8 cellular contexts compared by ENCODE assay signal in genomic region chr4:23889814-23890269, GRCh38. TPM values are rescaled to one million over a fixed set of nuclear protein-coding genes. Genes with fewer than 3 reads are reported as not detected.
DNase-seq lines count a peak whose midpoint lies in the region; ATAC-seq and TF ChIP-seq lines count a peak whose summit lies in the region.

A gene with protein sequence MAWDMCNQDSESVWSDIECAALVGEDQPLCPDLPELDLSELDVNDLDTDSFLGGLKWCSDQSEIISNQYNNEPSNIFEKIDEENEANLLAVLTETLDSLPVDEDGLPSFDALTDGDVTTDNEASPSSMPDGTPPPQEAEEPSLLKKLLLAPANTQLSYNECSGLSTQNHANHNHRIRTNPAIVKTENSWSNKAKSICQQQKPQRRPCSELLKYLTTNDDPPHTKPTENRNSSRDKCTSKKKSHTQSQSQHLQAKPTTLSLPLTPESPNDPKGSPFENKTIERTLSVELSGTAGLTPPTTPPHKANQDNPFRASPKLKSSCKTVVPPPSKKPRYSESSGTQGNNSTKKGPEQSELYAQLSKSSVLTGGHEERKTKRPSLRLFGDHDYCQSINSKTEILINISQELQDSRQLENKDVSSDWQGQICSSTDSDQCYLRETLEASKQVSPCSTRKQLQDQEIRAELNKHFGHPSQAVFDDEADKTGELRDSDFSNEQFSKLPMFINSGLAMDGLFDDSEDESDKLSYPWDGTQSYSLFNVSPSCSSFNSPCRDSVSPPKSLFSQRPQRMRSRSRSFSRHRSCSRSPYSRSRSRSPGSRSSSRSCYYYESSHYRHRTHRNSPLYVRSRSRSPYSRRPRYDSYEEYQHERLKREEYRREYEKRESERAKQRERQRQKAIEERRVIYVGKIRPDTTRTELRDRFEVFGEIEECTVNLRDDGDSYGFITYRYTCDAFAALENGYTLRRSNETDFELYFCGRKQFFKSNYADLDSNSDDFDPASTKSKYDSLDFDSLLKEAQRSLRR (minus strand): TSS chr4:23890047. CDS start chr4:23889957, 90 bp downstream.

- WGBS in adrenal gland, 4 donors = 0 to 4% (median 1%) methylated on average over 7 to 9 of the region's 9 CpGs

- ATAC-seq in GM18907 (IDR thresholded peaks at IDR 0.05; ENCODE audit: unreplicated experiment) (peak; percentile 84), HG03095 (IDR thresholded peaks at IDR 0.05; ENCODE audit: unreplicated experiment) (no peak)
- no peak for ATAC-seq in activated CD8-positive, alpha-beta memory T cell treated with anti-CD3 and anti-CD28 coated beads, Interleukin-2, amount 10 ng/mL, durations not matched to agents 7 days and 5 days

- H3K27ac Mint-ChIP-seq in activated CD8-positive, alpha-beta memory T cell treated with anti-CD3 and anti-CD28 coated beads, Interleukin-2, amount 10 ng/mL, durations not matched to agents 7 days and 5 days = no peak within 1 kb of the TSS

- H3K9me3 Mint-ChIP-seq in activated CD8-positive, alpha-beta memory T cell treated with anti-CD3 and anti-CD28 coated beads, Interleukin-2, amount 10 ng/mL, durations not matched to agents 7 days and 5 days (ENCODE audit: low read depth) = no peaks in the 10 kb centered on the region

- H3K4me3 ChIP-seq in NB4 (ENCODE audit: low read depth, low read length) (no peak within 1 kb of the TSS), adrenal gland (peak within 1 kb of the TSS in 3 of 4 donors; percentile 2 to 75 (median 58)), left ventricle myocardium inferior (peak within 1 kb of the TSS; percentile 67)

- H3K4me1 Mint-ChIP-seq in activated CD8-positive, alpha-beta memory T cell treated with anti-CD3 and anti-CD28 coated beads, Interleukin-2, amount 10 ng/mL, durations not matched to agents 7 days and 5 days = no peaks in the 10 kb centered on the region

- no peaks in the 10 kb centered on the region for H3K9me3 ChIP-seq in adrenal gland (replicated peaks in 1 of 3)
- H3K9me3 ChIP-seq in left ventricle myocardium inferior (replicated peaks) = no peaks in the 10 kb centered on the region

- no peaks in the 10 kb centered on the region for H3K36me3 ChIP-seq in adrenal gland (replicated peaks in 1 of 2)
- no peaks in the 10 kb centered on the region for H3K36me3 ChIP-seq in left ventricle myocardium inferior

- peak within 1 kb of the TSS in 4 of 5 donors; percentile 81 to 90 (median 84) for H3K27ac ChIP-seq in adrenal gland
- H3K27ac ChIP-seq in left ventricle myocardium inferior (replicated peaks) = peak within 1 kb of the TSS; percentile 94

- DNase-seq in NB4 (ENCODE audit: low read depth) (peak; percentile 26), adrenal gland (peak; percentile 56 to 85 (median 65)), left ventricle myocardium inferior (peak; percentile 47), posterior cingulate gyrus (peak in 6 of 10 donors; percentile 21 to 81 (median 34)), NCI-H2227 treated with DMSO at 0.1 percent for 48 hours (lab: John Stamatoyannopoulos, UW) (no peak)
- DNase-seq in activated CD8-positive, alpha-beta memory T cell treated with anti-CD3 and anti-CD28 coated beads, Interleukin-2, amount 10 ng/mL, durations not matched to agents 7 days and 5 days = no peak

- TF ChIP-seq CTCF in NB4 (IDR thresholded peaks at IDR 0.05; ENCODE audit: low read depth, low read length) (no peak), adrenal gland (IDR thresholded peaks at IDR 0.05) (no peak), left ventricle myocardium inferior (IDR thresholded peaks at IDR 0.05; ENCODE audit: borderline replicate concordance) (no peak)

- H3K4me1 ChIP-seq in adrenal gland (replicated peaks in 1 of 2) (peaks cover 0 to 23% of the 10 kb centered on the region in 2 donors), left ventricle myocardium inferior (peaks cover 53% of the 10 kb centered on the region)

- no peak for TF ChIP-seq POLR2A in NB4 (IDR thresholded peaks at IDR 0.05; ENCODE audit: extremely low read depth, insufficient read length)
- TF ChIP-seq POLR2A in adrenal gland (IDR thresholded peaks at IDR 0.05) = peak in 1 of 2 donors; percentile 84

- intact Hi-C loops in adrenal gland (cut with DNase I) (loop anchor here in 1 of 2 donors (10.0 kb wide), 1 partner anchor 55 kb away; no protein-coding TSS in a partner anchor), left ventricle myocardium inferior (cut with micrococcal nuclease) (no loop called here), posterior cingulate gyrus (cut with DNase I) (no loop called here)

- H3K36me3 Mint-ChIP-seq in activated CD8-positive, alpha-beta memory T cell treated with anti-CD3 and anti-CD28 coated beads, Interleukin-2, amount 10 ng/mL, durations not matched to agents 7 days and 5 days = no peaks in the 10 kb centered on the region

- no peak within 1 kb of the TSS for H3K4me3 Mint-ChIP-seq in activated CD8-positive, alpha-beta memory T cell treated with anti-CD3 and anti-CD28 coated beads, Interleukin-2, amount 10 ng/mL, durations not matched to agents 7 days and 5 days

- peaks cover 5% of the 10 kb centered on the region for H3K27me3 Mint-ChIP-seq in activated CD8-positive, alpha-beta memory T cell treated with anti-CD3 and anti-CD28 coated beads, Interleukin-2, amount 10 ng/mL, durations not matched to agents 7 days and 5 days

- H3K27me3 ChIP-seq in adrenal gland (no peaks in the 10 kb centered on the region), left ventricle myocardium inferior (ENCODE audit: low read depth) (no peaks in the 10 kb centered on the region)

- CTCF ChIA-PET in activated CD8-positive, alpha-beta memory T cell treated with anti-CD3 and anti-CD28 coated beads, Interleukin-2, amount 10 ng/mL, durations not matched to agents 7 days and 5 days (lab: Charles Lee) = no interaction called here

RNA-seq across cellular contexts. Expression of the gene that starts here (rescaled TPM):
- total RNA-seq in adrenal gland = 10 to 100 TPM in 2 of 8 donors, 1 to 10 TPM in 6; 2.8 to 14.3 (median 7.1) TPM
- polyA plus RNA-seq in adrenal gland = 1 to 10 TPM; 1.6 to 3.2 (median 2.1) TPM
- 108 TPM for total RNA-seq in left ventricle myocardium inferior
- not detected for total RNA-seq in activated CD8-positive, alpha-beta memory T cell treated with anti-CD3 and anti-CD28 coated beads, Interleukin-2, amount 10 ng/mL, durations not matched to agents 7 days and 5 days

Comparison
In these comparisons a context has a peak if more than half of its experiments do, and no peak if none do; other contexts are left out.
1. DNase-seq: peak in NB4 (single experiment), adrenal gland (7 of 7), left ventricle myocardium inferior (single experiment) and posterior cingulate gyrus (6 of 10); none in activated CD8-positive, alpha-beta memory T cell treated with anti-CD3 and anti-CD28 coated beads, Interleukin-2, amount 10 ng/mL, durations not matched to agents 7 days and 5 days (single experiment) and NCI-H2227 treated with DMSO at 0.1 percent for 48 hours (single experiment).